In the genomic region with DNA sequence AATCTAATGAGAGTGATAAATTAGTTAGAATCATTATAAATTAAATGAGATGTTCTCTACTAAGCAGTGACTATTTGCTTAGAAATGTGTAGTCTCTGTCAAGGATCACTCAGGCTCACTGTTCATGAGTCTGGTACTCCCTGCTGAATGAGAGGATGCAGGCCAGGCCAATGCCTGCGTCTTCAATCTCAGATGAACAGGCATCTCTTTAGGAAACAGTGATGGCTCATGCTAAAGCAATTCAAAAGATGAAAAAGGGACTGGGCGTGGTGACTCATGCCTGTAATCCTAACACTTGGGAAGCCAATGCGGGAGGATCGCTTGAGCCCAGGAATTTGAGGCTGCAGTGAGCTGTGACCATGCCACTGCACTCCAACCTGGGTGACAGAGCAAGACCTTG, we compare ENCODE assay signal across 14 cellular contexts.
DNase-seq lines count a peak whose midpoint lies in the region; FAIRE-seq and TF ChIP-seq lines count a peak whose summit lies in the region.
"Had no signal": no experiment of that assay in that cellular context is flagged by ENCODE, and none has a peak within 500 bp of the region (broad histone marks: within the 10 kb centered on the region; RNA-seq: fewer than 3 reads in every experiment).

No MANE protein-coding gene starts in this region.

- H3K4me3 ChIP-seq in astrocyte (ENCODE audit: insufficient read depth, low read depth, low read length) (no peak overlapping the region), dorsolateral prefrontal cortex (no peak overlapping the region)
- H3K4me3 ChIP-seq: heart left ventricle, thoracic aorta had no signal

- peak overlapping the region; percentile 81 for H3K27ac Mint-ChIP-seq in astrocyte (ENCODE audit: unreplicated experiment)
- H3K27ac Mint-ChIP-seq: activated CD4-positive, alpha-beta T cell treated with anti-CD3 and anti-CD28 coated beads, Interleukin-2, amount 10 ng/mL, durations not matched to agents 24 days and 14 days; naive thymus-derived CD4-positive, alpha-beta T cell had no signal

- peaks cover 9% of the 10 kb centered on the region for H3K4me1 ChIP-seq in astrocyte (ENCODE audit: insufficient read depth, low read length)
- H3K4me1 ChIP-seq: heart left ventricle had no signal

- H3K27me3 Mint-ChIP-seq in astrocyte (ENCODE audit: low read depth, unreplicated experiment) = no peaks in the 10 kb centered on the region
- H3K27me3 Mint-ChIP-seq: activated CD4-positive, alpha-beta T cell treated with anti-CD3 and anti-CD28 coated beads, Interleukin-2, amount 10 ng/mL, durations not matched to agents 24 days and 14 days had no signal

- FAIRE-seq in astrocyte (lab: Jason Lieb, UNC) = peak; percentile 99

- no peak for TF ChIP-seq CTCF in astrocyte (IDR thresholded peaks at IDR 0.05; ENCODE audit: insufficient read depth, low read depth, low read length)
- TF ChIP-seq CTCF in dorsolateral prefrontal cortex (IDR thresholded peaks at IDR 0.05 in 54 of 56, conservative IDR thresholded peaks at IDR 0.05 in 2 of 56; ENCODE audit: low read depth in 1 of 56, partially characterized antibody in 56 of 56) = no peak

- H3K9ac ChIP-seq in astrocyte (ENCODE audit: low read length) = no peak overlapping the region
- H3K9ac ChIP-seq: KMS-11 had no signal

- peaks cover 29% of the 10 kb centered on the region for H3K4me1 Mint-ChIP-seq in astrocyte (ENCODE audit: low read depth, unreplicated experiment)
- H3K4me1 Mint-ChIP-seq: activated CD4-positive, alpha-beta T cell treated with anti-CD3 and anti-CD28 coated beads, Interleukin-2, amount 10 ng/mL, durations not matched to agents 24 days and 14 days had no signal

- no peaks in the 10 kb centered on the region for H4K20me1 ChIP-seq in astrocyte (ENCODE audit: insufficient read depth, low read length)

- no peaks in the 10 kb centered on the region for H3K9me3 ChIP-seq in astrocyte (ENCODE audit: insufficient read depth, low read depth, low read length)
- H3K9me3 ChIP-seq: thoracic aorta had no signal

- H3K36me3 ChIP-seq in astrocyte (ENCODE audit: insufficient read depth, low read length) = no peaks in the 10 kb centered on the region
- H3K36me3 ChIP-seq: heart left ventricle, thoracic aorta had no signal

- no peaks in the 10 kb centered on the region for H3K79me2 ChIP-seq in astrocyte (ENCODE audit: insufficient read depth, low read length)

- H2AFZ ChIP-seq in astrocyte (ENCODE audit: low read depth, low read length) = no peak overlapping the region

- H3K36me3 Mint-ChIP-seq in astrocyte (ENCODE audit: low read depth, unreplicated experiment) = no peaks in the 10 kb centered on the region
- H3K36me3 Mint-ChIP-seq: naive thymus-derived CD4-positive, alpha-beta T cell had no signal

- H3K27me3 ChIP-seq in astrocyte (ENCODE audit: insufficient read depth, low read length) (no peaks in the 10 kb centered on the region), dorsolateral prefrontal cortex (no peaks in the 10 kb centered on the region)
- H3K27me3 ChIP-seq: heart left ventricle had no signal

- H3K9me3 Mint-ChIP-seq in astrocyte (ENCODE audit: unreplicated experiment) = no peaks in the 10 kb centered on the region
- H3K9me3 Mint-ChIP-seq: activated CD4-positive, alpha-beta T cell treated with anti-CD3 and anti-CD28 coated beads, Interleukin-2, amount 10 ng/mL, durations not matched to agents 24 days and 14 days had no signal

- H3K4me3 Mint-ChIP-seq in astrocyte (ENCODE audit: unreplicated experiment) = peak overlapping the region; percentile 9
- H3K4me3 Mint-ChIP-seq: activated CD4-positive, alpha-beta T cell treated with anti-CD3 and anti-CD28 coated beads, Interleukin-2, amount 10 ng/mL, durations not matched to agents 24 days and 14 days; naive thymus-derived CD4-positive, alpha-beta T cell had no signal

- DNase-seq in AG08396 (ENCODE audit: low spot score) = peak; percentile 77
- DNase-seq in HPDE6-E6E7 (ENCODE audit: extremely low spot score) = peak; percentile 37
- DNase-seq in astrocyte (ENCODE audit: low read depth) = peak; percentile 91
- peak; percentile 89 for DNase-seq in iris pigment epithelial cell (ENCODE audit: low read depth)
- no peak for DNase-seq in dorsolateral prefrontal cortex
- DNase-seq in DMS 273 treated with DMSO at 0.1 percent for 48 hours (lab: John Stamatoyannopoulos, UW) = no peak
- DNase-seq in stimulated activated CD4-positive, alpha-beta T cell treated with anti-CD3 and anti-CD28 coated beads, Interleukin-1b, Interleukin-23, amount 100 ng/mL, for 48 hours = no peak
- no peak for DNase-seq in NCI-H128 (lab: John Stamatoyannopoulos, UW; ENCODE audit: unreplicated experiment)
- DNase-seq: activated CD4-positive, alpha-beta T cell treated with anti-CD3 and anti-CD28 coated beads, Interleukin-2, amount 10 ng/mL, durations not matched to agents 24 days and 14 days; heart left ventricle; naive thymus-derived CD4-positive, alpha-beta T cell; stimulated activated CD4-positive, alpha-beta T cell treated with anti-CD3 and anti-CD28 coated beads, Interleukin-4, amount 100 ng/mL, for 1 hour had no signal

- intact Hi-C loops in dorsolateral prefrontal cortex (cut with DNase I) = loop anchor here in 1 of 2 donors (10.0 kb wide), 1 partner anchor 78 kb away; no protein-coding TSS in a partner anchor

- H3K4me2 ChIP-seq in astrocyte (ENCODE audit: low read length) = no peak overlapping the region
- H3K4me2 ChIP-seq: KMS-11 had no signal

- H3K27ac ChIP-seq in astrocyte (ENCODE audit: low read depth, low read length) = peak overlapping the region; percentile 21
- no peak overlapping the region for H3K27ac ChIP-seq in dorsolateral prefrontal cortex
- H3K27ac ChIP-seq: heart left ventricle, KMS-11, thoracic aorta had no signal

Comparison
In these comparisons a context has a peak if more than half of its experiments do, and no peak if none do; other contexts are left out.
1. DNase-seq: peak in AG08396 (single experiment), HPDE6-E6E7 (single experiment), astrocyte (single experiment) and iris pigment epithelial cell (single experiment); none in dorsolateral prefrontal cortex (0 of 10), DMS 273 treated with DMSO at 0.1 percent for 48 hours (single experiment), stimulated activated CD4-positive, alpha-beta T cell treated with anti-CD3 and anti-CD28 coated beads, Interleukin-1b, Interleukin-23, amount 100 ng/mL, for 48 hours (single experiment) and NCI-H128 (single experiment).